ENCODE assay signal across 12 cellular contexts in genomic region chr9:120893917-120894316, GRCh38. TPM values are rescaled to one million over a fixed set of nuclear protein-coding genes. Genes with fewer than 3 reads are reported as not detected.
DNase-seq lines count a peak whose midpoint lies in the region; ATAC-seq and TF ChIP-seq lines count a peak whose summit lies in the region.
"Had no signal": no experiment of that assay in that cellular context is flagged by ENCODE, and none has a peak within 500 bp of the region (broad histone marks: within the 10 kb centered on the region; RNA-seq: fewer than 3 reads in every experiment).

No MANE protein-coding gene starts in this region.

- no peaks in the 10 kb centered on the region for H3K9me3 ChIP-seq in left ventricle myocardium inferior (replicated peaks)
- no peaks in the 10 kb centered on the region for H3K9me3 ChIP-seq in mesenchymal stem cell (ENCODE audit: control insufficient read depth, low read length)
- H3K9me3 ChIP-seq in vagina: no peaks in the 10 kb centered on the region

- H3K23ac ChIP-seq in mesenchymal stem cell (ENCODE audit: low read length in 2 of 2): no peak overlapping the region

- no peak overlapping the region for H4K91ac ChIP-seq in mesenchymal stem cell (ENCODE audit: low read length)

- peak overlapping the region; percentile 94 to 99 for H3K27ac Mint-ChIP-seq in activated naive CD4-positive, alpha-beta T cell treated with anti-CD3 and anti-CD28 coated beads, Interleukin-2, amount 50 U/mL, for 72 hours
- H3K27ac Mint-ChIP-seq: CD14-positive monocyte, nephron progenitor cell had no signal

- no peak for DNase-seq in left ventricle myocardium inferior
- no peak for DNase-seq in left cardiac atrium
- no peak for DNase-seq in activated naive CD4-positive, alpha-beta T cell treated with anti-CD3 and anti-CD28 coated beads, Interleukin-2, amount 50 U/mL, for 72 hours (ENCODE audit: low spot score in 2 of 2)
- no peak for DNase-seq in mesenchymal stem cell
- DNase-seq in vagina (ENCODE audit: extremely low spot score in 2 of 2): no peak
- DNase-seq in KG1 (lab: John Stamatoyannopoulos, UW): no peak
- DNase-seq in T-helper 9 cell: no peak
- no peak for DNase-seq in H4 (ENCODE audit: low spot score)
- DNase-seq: brain microvascular endothelial cell, Kasumi-1, nephron progenitor cell had no signal

- H3K27me3 ChIP-seq in left ventricle myocardium inferior (ENCODE audit: low read depth) (no peaks in the 10 kb centered on the region), mesenchymal stem cell (ENCODE audit: control insufficient read depth in 1 of 2, insufficient read depth in 1 of 2, low read length in 2 of 2) (peaks cover 0 to 30% of the 10 kb centered on the region in 2 experiments), vagina (no peaks in the 10 kb centered on the region)
- H3K27me3 ChIP-seq: brain microvascular endothelial cell had no signal

- H3K27ac ChIP-seq in left ventricle myocardium inferior (replicated peaks): peak overlapping the region; percentile 72
- H3K27ac ChIP-seq in mesenchymal stem cell (ENCODE audit: low read length, poor library complexity, severe bottlenecking): no peak overlapping the region
- peak overlapping the region; percentile 80 for H3K27ac ChIP-seq in vagina
- H3K27ac ChIP-seq: brain microvascular endothelial cell had no signal

- no peak overlapping the region for H2AK5ac ChIP-seq in mesenchymal stem cell (ENCODE audit: low read length, severe bottlenecking)

- H3K4me3 ChIP-seq in left ventricle myocardium inferior (no peak overlapping the region), mesenchymal stem cell (ENCODE audit: insufficient read depth in 1 of 2, low read depth in 1 of 2, low read length in 2 of 2) (peak overlapping the region in 1 of 2 experiments; percentile 43), vagina (no peak overlapping the region)

- TF ChIP-seq CTCF in left ventricle myocardium inferior (IDR thresholded peaks at IDR 0.05; ENCODE audit: borderline replicate concordance) (no peak), vagina (IDR thresholded peaks at IDR 0.05) (no peak)

- H2BK15ac ChIP-seq in mesenchymal stem cell (ENCODE audit: low read depth, poor library complexity, severe bottlenecking): no peak overlapping the region

- no peak overlapping the region for H3K14ac ChIP-seq in mesenchymal stem cell (ENCODE audit: low read length in 2 of 2)

- WGBS in mesenchymal stem cell: 97% methylated on average over 8 of the region's 9 CpGs

- H3K4me2 ChIP-seq in mesenchymal stem cell (ENCODE audit: low read length, poor library complexity, severe bottlenecking): no peak overlapping the region

- no peak for ATAC-seq in left cardiac atrium
- no peak for ATAC-seq in activated naive CD4-positive, alpha-beta T cell treated with anti-CD3 and anti-CD28 coated beads, Interleukin-2, amount 50 U/mL, for 72 hours

- no peak overlapping the region for H2AFZ ChIP-seq in mesenchymal stem cell (ENCODE audit: low read depth, low read length)

- H3K18ac ChIP-seq in mesenchymal stem cell (ENCODE audit: low read depth in 1 of 2, low read length in 2 of 2): no peak overlapping the region

- H3K36me3 Mint-ChIP-seq in activated naive CD4-positive, alpha-beta T cell treated with anti-CD3 and anti-CD28 coated beads, Interleukin-2, amount 50 U/mL, for 72 hours: peaks cover 0 to 17% of the 10 kb centered on the region in 2 donors
- H3K36me3 Mint-ChIP-seq: CD14-positive monocyte had no signal

- H4K8ac ChIP-seq in mesenchymal stem cell (ENCODE audit: low read length): no peak overlapping the region

- H2BK5ac ChIP-seq in mesenchymal stem cell (ENCODE audit: low read depth, low read length, poor library complexity, severe bottlenecking): no peak overlapping the region

- no peak overlapping the region for H2BK120ac ChIP-seq in mesenchymal stem cell (ENCODE audit: low read depth, low read length)

- no peaks in the 10 kb centered on the region for H3K9me3 Mint-ChIP-seq in activated naive CD4-positive, alpha-beta T cell treated with anti-CD3 and anti-CD28 coated beads, Interleukin-2, amount 50 U/mL, for 72 hours
- H3K9me3 Mint-ChIP-seq: CD14-positive monocyte, nephron progenitor cell had no signal

- H2BK12ac ChIP-seq in mesenchymal stem cell (ENCODE audit: low read length in 2 of 2): no peak overlapping the region

- peak overlapping the region; percentile 9 for H3K9ac ChIP-seq in mesenchymal stem cell (ENCODE audit: low read length)

- intact Hi-C loops in left ventricle myocardium inferior (cut with micrococcal nuclease): no loop called here
- intact Hi-C loops in left cardiac atrium (cut with DNase I): no loop called here
- intact Hi-C loops in vagina (cut with DNase I): no loop called here

- H3K36me3 ChIP-seq in left ventricle myocardium inferior (no peaks in the 10 kb centered on the region), mesenchymal stem cell (ENCODE audit: control insufficient read depth in 1 of 2, insufficient read depth in 2 of 2, low read depth in 1 of 2, low read length in 2 of 2) (no peaks in the 10 kb centered on the region), vagina (no peaks in the 10 kb centered on the region)
- H3K36me3 ChIP-seq: brain microvascular endothelial cell had no signal

- H3K4me1 ChIP-seq in left ventricle myocardium inferior: peaks cover 27% of the 10 kb centered on the region
- peaks cover 9% of the 10 kb centered on the region for H3K4me1 ChIP-seq in mesenchymal stem cell (ENCODE audit: control insufficient read depth, insufficient read depth, low read depth, low read length)
- peaks cover 63% of the 10 kb centered on the region for H3K4me1 ChIP-seq in vagina

- no peak overlapping the region for H3K4ac ChIP-seq in mesenchymal stem cell (ENCODE audit: low read depth in 1 of 2, low read length in 2 of 2)

- H3K79me1 ChIP-seq in mesenchymal stem cell (replicated peaks; ENCODE audit: low read length, poor library complexity, severe bottlenecking): no peaks in the 10 kb centered on the region

- no peak for TF ChIP-seq POLR2A in vagina (IDR thresholded peaks at IDR 0.05)

RNA-seq across cellular contexts. Expression of gene PHF19, which starts 16.9 kb away (rescaled TPM):
- total RNA-seq in left ventricle myocardium inferior: 13.0 TPM
- 10 to 100 TPM; 16.8 to 18.5 TPM for total RNA-seq in left cardiac atrium
- total RNA-seq in activated naive CD4-positive, alpha-beta T cell treated with anti-CD3 and anti-CD28 coated beads, Interleukin-2, amount 50 U/mL, for 72 hours: 100 to 1,000 TPM; 305 to 312 TPM
- 16.7 TPM for polyA plus RNA-seq in mesenchymal stem cell (2013, experiment 1 of 2)
- 15.1 TPM for polyA plus RNA-seq in mesenchymal stem cell (2013, experiment 2 of 2)
- 44.9 TPM for total RNA-seq in vagina
- total RNA-seq in H4 (2014; rRNA removed; shearing (Covaris generic)): 52.7 and 66.6 TPM in 2 replicates

RNA-seq across cellular contexts. Expression of gene TRAF1, which starts 32.7 kb away (rescaled TPM):
- total RNA-seq in left ventricle myocardium inferior (2.6 TPM), left cardiac atrium (1 to 10 TPM; 3.3 to 3.7 TPM), vagina (6.9 TPM)
- 100 to 1,000 TPM in 1 of 2 donors, 10 to 100 TPM in 1; 99.5 to 100 TPM for total RNA-seq in activated naive CD4-positive, alpha-beta T cell treated with anti-CD3 and anti-CD28 coated beads, Interleukin-2, amount 50 U/mL, for 72 hours
- 0.65 TPM for polyA plus RNA-seq in mesenchymal stem cell (2013, experiment 1 of 2)
- polyA plus RNA-seq in mesenchymal stem cell (2013, experiment 2 of 2): 0.68 TPM
- 0.21 TPM in 2 replicates for total RNA-seq in H4 (2014; rRNA removed; shearing (Covaris generic))

RNA-seq across cellular contexts. Expression of gene PSMD5, which starts 51.2 kb away (rescaled TPM):
- total RNA-seq in left ventricle myocardium inferior (16.2 TPM), left cardiac atrium (10 to 100 TPM; 22.5 to 25.9 TPM), vagina (27.5 TPM)
- total RNA-seq in activated naive CD4-positive, alpha-beta T cell treated with anti-CD3 and anti-CD28 coated beads, Interleukin-2, amount 50 U/mL, for 72 hours: 10 to 100 TPM; 74.9 to 75.2 TPM
- 28.5 TPM for polyA plus RNA-seq in mesenchymal stem cell (2013, experiment 1 of 2)
- 28.7 TPM for polyA plus RNA-seq in mesenchymal stem cell (2013, experiment 2 of 2)
- 26.0 and 31.9 TPM in 2 replicates for total RNA-seq in H4 (2014; rRNA removed; shearing (Covaris generic))

Comparison
In these comparisons a context has a peak if more than half of its experiments do, and no peak if none do; other contexts are left out.
1. RNA of gene TRAF1, which starts 32.7 kb away (total RNA-seq): 99.5 to 100 TPM in activated naive CD4-positive, alpha-beta T cell treated with anti-CD3 and anti-CD28 coated beads, Interleukin-2, amount 50 U/mL, for 72 hours; 6.9 TPM in vagina (single experiment), 3.3 to 3.7 TPM in left cardiac atrium, 2.6 TPM in left ventricle myocardium inferior (single experiment) and 0.21 TPM in H4; every median in the first group is over 10 times any median in the second.